ENCODE assay signal across 8 cellular contexts in genomic region chr3:197713477-197713822, GRCh38. TPM values are rescaled to one million over a fixed set of nuclear protein-coding genes. Genes with fewer than 3 reads are reported as not detected.
DNase-seq lines count a peak whose midpoint lies in the region; ATAC-seq and TF ChIP-seq lines count a peak whose summit lies in the region.

No MANE protein-coding gene starts in this region.

- H4K20me1 ChIP-seq in GM23338 (replicated peaks; ENCODE audit: insufficient read depth), result no peaks in the 10 kb centered on the region; the same call in 1 of the 2 replicates

- no peaks in the 10 kb centered on the region for H3K36me3 ChIP-seq in CD8-positive, alpha-beta T cell (ENCODE audit: insufficient read depth, low read length)
- H3K36me3 ChIP-seq in GM23338 (ENCODE audit: insufficient read depth) (no peaks in the 10 kb centered on the region), mucosa of descending colon (ENCODE audit: low read depth) (no peaks in the 10 kb centered on the region)
- peaks cover 0 to 6% (median 0%) of the 10 kb centered on the region in 3 experiments for H3K36me3 ChIP-seq in naive thymus-derived CD4-positive, alpha-beta T cell (ENCODE audit: control insufficient read depth in 2 of 3, insufficient read depth in 3 of 3, low read length in 3 of 3)

- peaks cover 48% of the 10 kb centered on the region for H3K36me3 Mint-ChIP-seq in CD8-positive, alpha-beta T cell
- peaks cover 19% of the 10 kb centered on the region for H3K36me3 Mint-ChIP-seq in GM23338 (ENCODE audit: low read depth)
- H3K36me3 Mint-ChIP-seq in activated naive CD8-positive, alpha-beta T cell, result peaks cover 5% of the 10 kb centered on the region
- H3K36me3 Mint-ChIP-seq in naive thymus-derived CD4-positive, alpha-beta T cell, result peaks cover 13 to 36% (median 22%) of the 10 kb centered on the region in 5 donors

- no peak overlapping the region for H2AFZ ChIP-seq in GM23338

- no peaks in the 10 kb centered on the region for H3K27me3 ChIP-seq in CD8-positive, alpha-beta T cell (ENCODE audit: insufficient read depth, low read length)
- no peaks in the 10 kb centered on the region for H3K27me3 ChIP-seq in GM23338 (ENCODE audit: insufficient read depth)
- no peaks in the 10 kb centered on the region for H3K27me3 ChIP-seq in naive thymus-derived CD4-positive, alpha-beta T cell (ENCODE audit: control insufficient read depth in 2 of 2, insufficient read depth in 2 of 2, low read length in 2 of 2)

- peaks cover 24% of the 10 kb centered on the region for H3K4me1 Mint-ChIP-seq in CD8-positive, alpha-beta T cell (ENCODE audit: low read depth)
- peaks cover 7% of the 10 kb centered on the region for H3K4me1 Mint-ChIP-seq in GM23338
- H3K4me1 Mint-ChIP-seq in activated naive CD8-positive, alpha-beta T cell (ENCODE audit: low read depth), result peaks cover 28% of the 10 kb centered on the region
- peaks cover 7 to 37% (median 26%) of the 10 kb centered on the region in 7 donors for H3K4me1 Mint-ChIP-seq in naive thymus-derived CD4-positive, alpha-beta T cell

- H3K27ac ChIP-seq in CD8-positive, alpha-beta T cell (ENCODE audit: low read depth, low read length), result peak overlapping the region; percentile 59
- H3K27ac ChIP-seq in GM23338 (ENCODE audit: low read depth), result 0 out of 2 replicates have a peak overlapping the region, but pooled peaks have one; percentile 34
- H3K27ac ChIP-seq in naive thymus-derived CD4-positive, alpha-beta T cell (ENCODE audit: low read depth, low read length), result peak overlapping the region; percentile 82

- H3F3A ChIP-seq in GM23338 (replicated peaks; ENCODE audit: low read depth), result 0 out of 2 replicates have a peak, but pooled peaks cover 7% of the 10 kb centered on the region

- no peak overlapping the region for H3K4me3 ChIP-seq in CD8-positive, alpha-beta T cell (ENCODE audit: low read depth, low read length)
- H3K4me3 ChIP-seq in GM23338 (no peak overlapping the region), mucosa of descending colon (no peak overlapping the region)
- H3K4me3 ChIP-seq in naive thymus-derived CD4-positive, alpha-beta T cell (ENCODE audit: low read length), result peak overlapping the region; percentile 8

- POLR2A ChIA-PET in CD8-positive, alpha-beta T cell (lab: Charles Lee), result interaction anchor here (1.4 to 2.8 kb wide), 5 partner anchors 12 to 36 kb away, joined by 3 to 17 read pairs (median 11); partner anchors contain the start of genes FYTTD1 and RUBCN
- POLR2A ChIA-PET in naive thymus-derived CD4-positive, alpha-beta T cell (lab: Charles Lee), result interaction anchor here (0.6 to 3.4 kb wide), 10 partner anchors 11 to 248 kb away, joined by 3 to 26 read pairs (median 8); partner anchors contain the start of genes FYTTD1, LRCH3 and RUBCN

- CTCF ChIA-PET in CD8-positive, alpha-beta T cell (lab: Charles Lee), result interaction anchor here (1.5 to 2.0 kb wide), 2 partner anchors 16 to 38 kb away, joined by 5 read pairs; no protein-coding TSS in a partner anchor
- CTCF ChIA-PET in naive thymus-derived CD4-positive, alpha-beta T cell (lab: Charles Lee), result interaction anchor here (0.8 to 1.5 kb wide), 3 partner anchors 12 to 38 kb away, joined by 3 to 4 read pairs (median 4); partner anchors contain the start of gene FYTTD1

- H3K79me2 ChIP-seq in GM23338 (replicated peaks; ENCODE audit: insufficient read depth), result peaks cover 13% of the 10 kb centered on the region; the same call in 1 of the 2 replicates

- intact Hi-C loops in CD8-positive, alpha-beta T cell (cut with DNase I, micrococcal nuclease), result loop anchor here in 1 of 2 experiments (5.0 kb wide), 1 partner anchor 79 kb away; the partner anchor contains the start of gene LRCH3
- intact Hi-C loops in naive thymus-derived CD4-positive, alpha-beta T cell (cut with micrococcal nuclease), result loop anchor here in 1 of 2 donors (2.0 kb wide), 1 partner anchor 417 kb away; no protein-coding TSS in a partner anchor
- intact Hi-C loops in mucosa of descending colon (cut with DNase I, micrococcal nuclease), result no loop called here

- DNase-seq in CD8-positive, alpha-beta T cell, result no peak
- DNase-seq in GM23338 (ENCODE audit: low spot score) (no peak), mucosa of descending colon (no peak), COLO668 (lab: John Stamatoyannopoulos, UW; ENCODE audit: unreplicated experiment) (no peak), SIG-M5 treated with dmso at 0.1 percent for 504 hours (lab: John Stamatoyannopoulos, UW; ENCODE audit: unreplicated experiment) (no peak)
- no peak for DNase-seq in naive thymus-derived CD4-positive, alpha-beta T cell

- H3K27me3 Mint-ChIP-seq in CD8-positive, alpha-beta T cell (ENCODE audit: low read depth), result no peaks in the 10 kb centered on the region
- peaks cover 2% of the 10 kb centered on the region for H3K27me3 Mint-ChIP-seq in GM23338 (ENCODE audit: insufficient read depth, low read depth, poor library complexity)
- H3K27me3 Mint-ChIP-seq in activated naive CD8-positive, alpha-beta T cell, result no peaks in the 10 kb centered on the region
- no peaks in the 10 kb centered on the region for H3K27me3 Mint-ChIP-seq in naive thymus-derived CD4-positive, alpha-beta T cell

- H3K9me2 ChIP-seq in GM23338 (ENCODE audit: insufficient read depth), result no peaks in the 10 kb centered on the region

- peak overlapping the region; percentile 94 for H3K27ac Mint-ChIP-seq in CD8-positive, alpha-beta T cell
- peak overlapping the region; percentile 69 for H3K27ac Mint-ChIP-seq in GM23338
- H3K27ac Mint-ChIP-seq in activated naive CD8-positive, alpha-beta T cell, result peak overlapping the region; percentile 92
- peak overlapping the region; percentile 91 to 99 (median 97) for H3K27ac Mint-ChIP-seq in naive thymus-derived CD4-positive, alpha-beta T cell

- peaks cover 14% of the 10 kb centered on the region for H3K4me1 ChIP-seq in CD8-positive, alpha-beta T cell (ENCODE audit: insufficient read depth, low read length)
- peaks cover 16% of the 10 kb centered on the region for H3K4me1 ChIP-seq in GM23338 (ENCODE audit: insufficient read depth)
- H3K4me1 ChIP-seq in naive thymus-derived CD4-positive, alpha-beta T cell (ENCODE audit: control insufficient read depth in 2 of 2, insufficient read depth in 2 of 2, low read length in 2 of 2), result peaks cover 14 to 15% of the 10 kb centered on the region in 2 donors
- no peaks in the 10 kb centered on the region for H3K4me1 ChIP-seq in mucosa of descending colon (ENCODE audit: low read depth)

- H3K9me3 Mint-ChIP-seq in CD8-positive, alpha-beta T cell, result no peaks in the 10 kb centered on the region
- H3K9me3 Mint-ChIP-seq in GM23338, result no peaks in the 10 kb centered on the region
- no peaks in the 10 kb centered on the region for H3K9me3 Mint-ChIP-seq in activated naive CD8-positive, alpha-beta T cell (ENCODE audit: low read depth)
- H3K9me3 Mint-ChIP-seq in naive thymus-derived CD4-positive, alpha-beta T cell, result no peaks in the 10 kb centered on the region

- no peak for TF ChIP-seq CTCF in CD8-positive, alpha-beta T cell (IDR thresholded peaks at IDR 0.05)
- TF ChIP-seq CTCF in GM23338 (conservative IDR thresholded peaks at IDR 0.05; ENCODE audit: low read depth in 2 of 2), result no peak
- TF ChIP-seq CTCF in mucosa of descending colon (IDR thresholded peaks at IDR 0.05), result no peak

- H3K9me3 ChIP-seq in CD8-positive, alpha-beta T cell (ENCODE audit: low read length), result no peaks in the 10 kb centered on the region
- no peaks in the 10 kb centered on the region for H3K9me3 ChIP-seq in naive thymus-derived CD4-positive, alpha-beta T cell (ENCODE audit: control insufficient read depth in 2 of 3, low read length in 3 of 3)
- no peaks in the 10 kb centered on the region for H3K9me3 ChIP-seq in mucosa of descending colon

- no peak for ATAC-seq in CD8-positive, alpha-beta T cell
- ATAC-seq in GM23338 (no peak), mucosa of descending colon (no peak), HG03025 (IDR thresholded peaks at IDR 0.05; ENCODE audit: low FRiP score, unreplicated experiment) (no peak)
- no peak for ATAC-seq in naive thymus-derived CD4-positive, alpha-beta T cell

- H3K4me2 ChIP-seq in GM23338, result no peak overlapping the region

- no peak overlapping the region for H3K4me3 Mint-ChIP-seq in CD8-positive, alpha-beta T cell
- H3K4me3 Mint-ChIP-seq in GM23338, result no peak overlapping the region
- H3K4me3 Mint-ChIP-seq in activated naive CD8-positive, alpha-beta T cell, result peak overlapping the region; percentile 46
- peak overlapping the region in 9 of 10 donors; percentile 45 to 78 (median 67) for H3K4me3 Mint-ChIP-seq in naive thymus-derived CD4-positive, alpha-beta T cell

TF ChIP-seq in GM23338, 12 proteins besides CTCF, POLR2A, EP300 and RAD21 (continues in another document):
- TF ChIP-seq EZH2phosphoT487 (IDR thresholded peaks at IDR 0.05; ENCODE audit: unreplicated experiment) (no peak), ZNF114 (CRISPR knock-in tag; IDR thresholded peaks at IDR 0.05) (no peak), STAT1 (IDR thresholded peaks at IDR 0.05; ENCODE audit: unreplicated experiment) (no peak), JUNB (IDR thresholded peaks at IDR 0.05; ENCODE audit: unreplicated experiment) (no peak), ZNF331 (CRISPR knock-in tag; IDR thresholded peaks at IDR 0.05; ENCODE audit: low read depth) (no peak), EZH2 (IDR thresholded peaks at IDR 0.05; ENCODE audit: low read depth, unreplicated experiment) (no peak), CREB1 (CRISPR knock-in tag; IDR thresholded peaks at IDR 0.05; ENCODE audit: low read depth) (no peak)
- TF ChIP-seq, protein P1, sequence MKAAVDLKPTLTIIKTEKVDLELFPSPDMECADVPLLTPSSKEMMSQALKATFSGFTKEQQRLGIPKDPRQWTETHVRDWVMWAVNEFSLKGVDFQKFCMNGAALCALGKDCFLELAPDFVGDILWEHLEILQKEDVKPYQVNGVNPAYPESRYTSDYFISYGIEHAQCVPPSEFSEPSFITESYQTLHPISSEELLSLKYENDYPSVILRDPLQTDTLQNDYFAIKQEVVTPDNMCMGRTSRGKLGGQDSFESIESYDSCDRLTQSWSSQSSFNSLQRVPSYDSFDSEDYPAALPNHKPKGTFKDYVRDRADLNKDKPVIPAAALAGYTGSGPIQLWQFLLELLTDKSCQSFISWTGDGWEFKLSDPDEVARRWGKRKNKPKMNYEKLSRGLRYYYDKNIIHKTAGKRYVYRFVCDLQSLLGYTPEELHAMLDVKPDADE (IDR thresholded peaks at IDR 0.05), result no peak

RNA-seq across cellular contexts. Expression of gene RUBCN, which starts 23.3 kb away (rescaled TPM):
- total RNA-seq in CD8-positive, alpha-beta T cell, result 10 to 100 TPM; 32.6 to 33.6 TPM
- total RNA-seq in GM23338 (2014; rRNA removed; shearing (Covaris generic)), result 23.8 and 33.2 TPM in 2 replicates
- polyA plus RNA-seq in GM23338 (2016; fragmentation: Nextera tagmentation; extraction: Ambion mirVana), result 11.3 and 13.1 TPM in 2 replicates
- 10 to 100 TPM; 43.3 to 61.7 (median 52.9) TPM for total RNA-seq in naive thymus-derived CD4-positive, alpha-beta T cell
- 10 to 100 TPM; 23.2 to 40.2 TPM for polyA plus RNA-seq in naive thymus-derived CD4-positive, alpha-beta T cell
- total RNA-seq in mucosa of descending colon, result 10 to 100 TPM; 18.8 to 27.6 (median 23.5) TPM

RNA-seq across cellular contexts. Expression of gene FYTTD1, which starts 36.2 kb away (rescaled TPM):
- 10 to 100 TPM; 80.9 to 88.0 TPM for total RNA-seq in CD8-positive, alpha-beta T cell
- total RNA-seq in GM23338 (2014; rRNA removed; shearing (Covaris generic)), result 13.7 and 24.7 TPM in 2 replicates
- polyA plus RNA-seq in GM23338 (2016; fragmentation: Nextera tagmentation; extraction: Ambion mirVana), result 14.0 and 14.8 TPM in 2 replicates
- total RNA-seq in naive thymus-derived CD4-positive, alpha-beta T cell, result 10 to 100 TPM; 45.6 to 63.4 (median 58.0) TPM
- polyA plus RNA-seq in naive thymus-derived CD4-positive, alpha-beta T cell, result 100 to 1,000 TPM in 1 of 2 donors, 10 to 100 TPM in 1; 81.0 to 102 TPM
- total RNA-seq in mucosa of descending colon, result 10 to 100 TPM; 25.1 to 67.2 (median 30.6) TPM

Comparison
In these comparisons a context has a peak if more than half of its experiments do, and no peak if none do; other contexts are left out.
1. H3K4me3 Mint-ChIP-seq: peak in activated naive CD8-positive, alpha-beta T cell (single experiment) and naive thymus-derived CD4-positive, alpha-beta T cell (9 of 10); none in CD8-positive, alpha-beta T cell (single experiment) and GM23338 (single experiment).
2. Peak in every context shown above with its lines, with median percentiles within 50 percentile points of each other: H3K27ac ChIP-seq and H3K27ac Mint-ChIP-seq.